In the genomic region with DNA sequence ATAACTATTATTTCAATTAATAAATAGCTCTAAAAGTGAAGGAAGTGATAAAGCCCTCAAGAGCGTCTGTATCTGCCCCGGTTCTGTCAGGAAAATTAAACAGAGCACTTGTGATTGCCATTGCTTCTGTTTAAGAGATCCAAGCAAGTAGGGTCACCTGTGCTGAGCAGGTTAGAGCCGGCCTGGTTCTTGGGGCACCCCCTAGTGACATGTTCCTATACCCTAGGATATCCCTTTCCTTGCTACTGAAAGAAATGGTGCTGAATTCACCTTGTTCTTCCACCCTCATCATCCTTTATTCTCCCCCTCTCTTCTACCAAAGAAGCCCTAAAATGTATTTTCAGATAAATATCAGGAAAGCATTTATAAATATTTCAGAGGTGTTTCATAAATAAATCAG, we compare ENCODE assay signal across 10 cellular contexts.
DNase-seq lines count a peak whose midpoint lies in the region; ATAC-seq and TF ChIP-seq lines count a peak whose summit lies in the region.
"Had no signal": no experiment of that assay in that cellular context is flagged by ENCODE, and none has a peak within 500 bp of the region (broad histone marks: within the 10 kb centered on the region; RNA-seq: fewer than 3 reads in every experiment).

No MANE protein-coding gene starts in this region.

- peak; percentile 46 for TF ChIP-seq CTCF in GM06990 (IDR thresholded peaks at IDR 0.05; ENCODE audit: insufficient read depth, low read length, poor library complexity, severe bottlenecking)
- no peak for TF ChIP-seq CTCF in activated CD8-positive, alpha-beta T cell treated with anti-CD3 and anti-CD28 coated beads for 36 hours (IDR thresholded peaks at IDR 0.05)
- TF ChIP-seq CTCF in left lung (IDR thresholded peaks at IDR 0.05), result no peak

- H3K9me3 Mint-ChIP-seq in activated CD8-positive, alpha-beta T cell treated with anti-CD3 and anti-CD28 coated beads for 36 hours, result no peaks in the 10 kb centered on the region

- peaks cover 2% of the 10 kb centered on the region for H3K27me3 Mint-ChIP-seq in activated CD8-positive, alpha-beta T cell treated with anti-CD3 and anti-CD28 coated beads for 36 hours

- POLR2A ChIA-PET in activated CD8-positive, alpha-beta T cell treated with anti-CD3 and anti-CD28 coated beads for 36 hours (lab: Charles Lee), result interaction anchor here (0.9 to 1.5 kb wide), 2 partner anchors 11 to 65 kb away, joined by 3 read pairs; no protein-coding TSS in a partner anchor

- H3K9me2 ChIP-seq in Karpas-422 (replicated peaks; ENCODE audit: insufficient read depth, low read length), result no peaks in the 10 kb centered on the region

- H3K9me3 ChIP-seq in Karpas-422 (ENCODE audit: low read length) (no peaks in the 10 kb centered on the region), left lung (no peaks in the 10 kb centered on the region)
- H3K9me3 ChIP-seq: Peyer's patch had no signal

- intact Hi-C loops in activated CD8-positive, alpha-beta T cell treated with anti-CD3 and anti-CD28 coated beads for 36 hours (cut with micrococcal nuclease), result no loop called here
- intact Hi-C loops in left lung (cut with DNase I), result no loop called here

- H3K27ac Mint-ChIP-seq in activated CD8-positive, alpha-beta T cell treated with anti-CD3 and anti-CD28 coated beads for 36 hours, result no peak overlapping the region

- CTCF ChIA-PET in activated CD8-positive, alpha-beta T cell treated with anti-CD3 and anti-CD28 coated beads for 36 hours (lab: Charles Lee), result interaction anchor here (0.8 to 5.5 kb wide), 8 partner anchors 10 to 385 kb away, joined by 3 to 32 read pairs (median 4); no protein-coding TSS in a partner anchor

- no peaks in the 10 kb centered on the region for H3K36me3 ChIP-seq in GM06990 (ENCODE audit: control insufficient read depth, insufficient read depth, low read length)
- H3K36me3 ChIP-seq in Karpas-422 (ENCODE audit: insufficient read depth, low read length), result no peaks in the 10 kb centered on the region
- no peaks in the 10 kb centered on the region for H3K36me3 ChIP-seq in left lung
- H3K36me3 ChIP-seq: Peyer's patch had no signal

- H3K4me1 Mint-ChIP-seq in activated CD8-positive, alpha-beta T cell treated with anti-CD3 and anti-CD28 coated beads for 36 hours (ENCODE audit: low read depth), result peaks cover 34% of the 10 kb centered on the region

- H3K4me2 ChIP-seq in Karpas-422 (ENCODE audit: low read depth, low read length, poor library complexity, severe bottlenecking), result no peak overlapping the region

- H3K9ac ChIP-seq in Karpas-422 (ENCODE audit: low read length), result no peak overlapping the region

- no peak overlapping the region for H2AFZ ChIP-seq in Karpas-422 (ENCODE audit: low read length)

- no peak for ATAC-seq in activated CD8-positive, alpha-beta T cell treated with anti-CD3 and anti-CD28 coated beads for 36 hours
- peak; percentile 87 for ATAC-seq in left lung
- no peak for ATAC-seq in HG03135 (IDR thresholded peaks at IDR 0.05; ENCODE audit: unreplicated experiment)
- ATAC-seq in GM19455 (IDR thresholded peaks at IDR 0.05; ENCODE audit: unreplicated experiment), result no peak
- ATAC-seq in GM21447 (IDR thresholded peaks at IDR 0.05; ENCODE audit: unreplicated experiment), result no peak

- H4K20me1 ChIP-seq in Karpas-422 (ENCODE audit: insufficient read depth, low read depth, low read length), result no peaks in the 10 kb centered on the region

- DNase-seq in GM06990 (ENCODE audit: extremely low read depth, insufficient read length), result no peak
- peak; percentile 43 for DNase-seq in Karpas-422
- peak; percentile 24 for DNase-seq in activated CD8-positive, alpha-beta T cell treated with anti-CD3 and anti-CD28 coated beads for 36 hours
- peak in 1 of 2 donors; percentile 40 for DNase-seq in left lung
- DNase-seq in GF-D8 (lab: John Stamatoyannopoulos, UW), result no peak
- DNase-seq: GDM1 had no signal

- no peaks in the 10 kb centered on the region for H3K36me3 Mint-ChIP-seq in activated CD8-positive, alpha-beta T cell treated with anti-CD3 and anti-CD28 coated beads for 36 hours (ENCODE audit: low read depth)

- H3K4me3 ChIP-seq in GM06990 (replicated peaks; ENCODE audit: low read depth, low read length) (no peak overlapping the region), Karpas-422 (ENCODE audit: low read length) (no peak overlapping the region), left lung (no peak overlapping the region)
- H3K4me3 ChIP-seq: Peyer's patch had no signal

- H3K4me1 ChIP-seq in Karpas-422 (ENCODE audit: low read length) (no peaks in the 10 kb centered on the region), left lung (no peaks in the 10 kb centered on the region)
- H3K4me1 ChIP-seq: Peyer's patch had no signal

- H3K27me3 ChIP-seq in GM06990 (replicated peaks; ENCODE audit: control insufficient read depth, insufficient read depth, low read length) (no peaks in the 10 kb centered on the region), Karpas-422 (ENCODE audit: low read length) (no peaks in the 10 kb centered on the region), left lung (no peaks in the 10 kb centered on the region)
- H3K27me3 ChIP-seq: Peyer's patch had no signal

- no peaks in the 10 kb centered on the region for H3K79me2 ChIP-seq in Karpas-422 (ENCODE audit: low read length)

- H3K27ac ChIP-seq in Karpas-422 (ENCODE audit: low read length), result no peak overlapping the region
- H3K27ac ChIP-seq in left lung, result no peak overlapping the region
- H3K27ac ChIP-seq: Peyer's patch had no signal

- H3K4me3 Mint-ChIP-seq in activated CD8-positive, alpha-beta T cell treated with anti-CD3 and anti-CD28 coated beads for 36 hours, result no peak overlapping the region

Comparison
In these comparisons a context has a peak if more than half of its experiments do, and no peak if none do; other contexts are left out.
1. DNase-seq: peak in Karpas-422 (single experiment) and activated CD8-positive, alpha-beta T cell treated with anti-CD3 and anti-CD28 coated beads for 36 hours (single experiment); none in GM06990 (single experiment) and GF-D8 (single experiment).